18 cellular contexts compared by ENCODE assay signal in genomic region chr4:38109370-38109769, GRCh38.
DNase-seq lines count a peak whose midpoint lies in the region; ATAC-seq and TF ChIP-seq lines count a peak whose summit lies in the region.
"Had no signal": no experiment of that assay in that cellular context is flagged by ENCODE, and none has a peak within 500 bp of the region (broad histone marks: within the 10 kb centered on the region; RNA-seq: fewer than 3 reads in every experiment).

No MANE protein-coding gene starts in this region.

- no peaks in the 10 kb centered on the region for H4K20me1 ChIP-seq in GM23338 (replicated peaks; ENCODE audit: insufficient read depth)
- peaks cover 65% of the 10 kb centered on the region for H4K20me1 ChIP-seq in neural progenitor cell (ENCODE audit: low read depth)
- H4K20me1 ChIP-seq in GM23248 (ENCODE audit: insufficient read depth): no peaks in the 10 kb centered on the region

- H3K9me3 Mint-ChIP-seq in GM23338 (no peaks in the 10 kb centered on the region), neural progenitor cell (no peaks in the 10 kb centered on the region)
- H3K9me3 Mint-ChIP-seq: CD14-positive monocyte had no signal

- in situ Hi-C loops in GM23248 (cut with MboI): no loop called here

- no peaks in the 10 kb centered on the region for H3K9me3 ChIP-seq in ectodermal cell (ENCODE audit: control insufficient read depth, low read length)
- H3K9me3 ChIP-seq in neural progenitor cell (ENCODE audit: low read depth): no peaks in the 10 kb centered on the region
- H3K9me3 ChIP-seq in GM23248 (ENCODE audit: low read depth): no peaks in the 10 kb centered on the region

- H3F3A ChIP-seq in GM23338 (replicated peaks; ENCODE audit: low read depth) (peaks cover 8% of the 10 kb centered on the region; the same call in 1 of the 2 replicates), neural progenitor cell (ENCODE audit: low read depth) (peaks cover 33% of the 10 kb centered on the region), GM23248 (ENCODE audit: insufficient read depth) (no peaks in the 10 kb centered on the region)

- peak overlapping the region; percentile 83; the same call in 1 of the 2 replicates for H3K27ac ChIP-seq in GM23338 (ENCODE audit: low read depth)
- H3K27ac ChIP-seq in ectodermal cell (ENCODE audit: insufficient read depth, low read depth, low read length, poor library complexity, severe bottlenecking): peak overlapping the region; percentile 64
- H3K27ac ChIP-seq in neural progenitor cell: no peak overlapping the region
- H3K27ac ChIP-seq in GM23248: no peak overlapping the region

- H2AFZ ChIP-seq in GM23338 (no peak overlapping the region), neural progenitor cell (replicated peaks) (no peak overlapping the region), GM23248 (no peak overlapping the region)

- no peaks in the 10 kb centered on the region for H3K27me3 ChIP-seq in GM23338 (ENCODE audit: insufficient read depth)
- H3K27me3 ChIP-seq in ectodermal cell (ENCODE audit: control insufficient read depth, insufficient read depth, low read length, poor library complexity, severe bottlenecking): no peaks in the 10 kb centered on the region
- peaks cover 7% of the 10 kb centered on the region for H3K27me3 ChIP-seq in neural progenitor cell
- H3K27me3 ChIP-seq in GM23248 (replicated peaks; ENCODE audit: insufficient read depth): no peaks in the 10 kb centered on the region

- H3K27me3 Mint-ChIP-seq in GM23338 (ENCODE audit: insufficient read depth, low read depth, poor library complexity) (no peaks in the 10 kb centered on the region), neural progenitor cell (ENCODE audit: insufficient read depth, low read depth) (peaks cover 14% of the 10 kb centered on the region)

- H3K79me2 ChIP-seq in GM23338 (replicated peaks; ENCODE audit: insufficient read depth) (no peaks in the 10 kb centered on the region; the same call in 1 of the 2 replicates), neural progenitor cell (ENCODE audit: low read depth) (no peaks in the 10 kb centered on the region), GM23248 (ENCODE audit: insufficient read depth) (no peaks in the 10 kb centered on the region)

- WGBS in ectodermal cell, 2 experiments: 75 to 88% methylated on average over 3 of the region's 3 CpGs
- WGBS in GM23248 (ENCODE audit: low coverage in 1 of 2, low lambda C conversion rate in 2 of 2, missing lambda C conversion rate in 2 of 2), 2 experiments: 69 to 81% methylated on average over 3 of the region's 3 CpGs

- H3K4me3 Mint-ChIP-seq in GM23338: no peak overlapping the region
- no peak overlapping the region for H3K4me3 Mint-ChIP-seq in neural progenitor cell
- H3K4me3 Mint-ChIP-seq: CD14-positive monocyte had no signal

- H3K4me2 ChIP-seq in GM23338: no peak overlapping the region
- H3K4me2 ChIP-seq in neural progenitor cell: peak overlapping the region; percentile 36
- no peak overlapping the region for H3K4me2 ChIP-seq in GM23248 (ENCODE audit: unreplicated experiment)

- no peak for DNase-seq in GM23338 (ENCODE audit: low spot score)
- peak; percentile 22 for DNase-seq in NCI-H69 (lab: John Stamatoyannopoulos, UW)
- no peak for DNase-seq in neural progenitor cell (ENCODE audit: low spot score)
- DNase-seq in GM19240 (ENCODE audit: insufficient read length, low spot score): no peak
- no peak for DNase-seq in stimulated activated CD4-positive, alpha-beta T cell treated with anti-CD3 and anti-CD28 coated beads, Interleukin-2, amount 100 ng/mL, for 24 hours
- DNase-seq in GM23248: no peak
- DNase-seq in activated naive CD4-positive, alpha-beta T cell treated with anti-CD3 and anti-CD28 coated beads, Interleukin-2, amount 50 U/mL, for 16 hours: no peak
- DNase-seq: Calu3, DMS79, Kasumi-1, NCI-H1417 treated with DMSO at 0.1 percent for 48 hours, NCI-H2081, NCI-H82, Right ventricle myocardium superior had no signal

- H3K4me1 Mint-ChIP-seq in GM23338 (peaks cover 52% of the 10 kb centered on the region), neural progenitor cell (peaks cover 57% of the 10 kb centered on the region)

- H3K4me1 ChIP-seq in GM23338 (ENCODE audit: insufficient read depth) (peaks cover 37% of the 10 kb centered on the region), ectodermal cell (ENCODE audit: control insufficient read depth, insufficient read depth, low read length) (peaks cover 43% of the 10 kb centered on the region), neural progenitor cell (peaks cover 49% of the 10 kb centered on the region), GM23248 (ENCODE audit: insufficient read depth) (peaks cover 9% of the 10 kb centered on the region; the same call in 1 of the 2 replicates)

- H3K9ac ChIP-seq in neural progenitor cell: no peak overlapping the region
- H3K9ac ChIP-seq in GM23248: no peak overlapping the region

- H3K36me3 Mint-ChIP-seq in GM23338 (ENCODE audit: low read depth): peaks cover 27% of the 10 kb centered on the region
- H3K36me3 Mint-ChIP-seq in neural progenitor cell: peaks cover 31% of the 10 kb centered on the region

- H3K27ac Mint-ChIP-seq in GM23338 (no peak overlapping the region), neural progenitor cell (no peak overlapping the region)

- peaks cover 3% of the 10 kb centered on the region; the same call in 1 of the 2 replicates for H3K36me3 ChIP-seq in GM23338 (ENCODE audit: insufficient read depth)
- H3K36me3 ChIP-seq in ectodermal cell (ENCODE audit: control insufficient read depth, insufficient read depth, low read length): no peaks in the 10 kb centered on the region
- no peaks in the 10 kb centered on the region for H3K36me3 ChIP-seq in neural progenitor cell
- H3K36me3 ChIP-seq in GM23248 (ENCODE audit: low read depth): no peaks in the 10 kb centered on the region

- ATAC-seq in GM23338: no peak
- ATAC-seq: GM12878, Panc1 had no signal

- TF ChIP-seq CTCF in GM23338 (conservative IDR thresholded peaks at IDR 0.05; ENCODE audit: low read depth in 2 of 2): no peak
- TF ChIP-seq CTCF in neural progenitor cell (IDR thresholded peaks at IDR 0.05): no peak

- no peaks in the 10 kb centered on the region for H3K9me2 ChIP-seq in GM23338 (ENCODE audit: insufficient read depth)
- no peaks in the 10 kb centered on the region for H3K9me2 ChIP-seq in GM23248 (ENCODE audit: insufficient read depth)

- H3K4me3 ChIP-seq in GM23338 (no peak overlapping the region), ectodermal cell (ENCODE audit: insufficient read depth, low read depth, low read length) (no peak overlapping the region), neural progenitor cell (no peak overlapping the region), GM23248 (no peak overlapping the region)
- H3K4me3 ChIP-seq: GM12878 had no signal

TF ChIP-seq in GM23338, 12 proteins besides CTCF, POLR2A, EP300 and RAD21 (continues in another document):
- no peak for TF ChIP-seq CREB1 (CRISPR knock-in tag; IDR thresholded peaks at IDR 0.05; ENCODE audit: low read depth)
- TF ChIP-seq, protein P1, sequence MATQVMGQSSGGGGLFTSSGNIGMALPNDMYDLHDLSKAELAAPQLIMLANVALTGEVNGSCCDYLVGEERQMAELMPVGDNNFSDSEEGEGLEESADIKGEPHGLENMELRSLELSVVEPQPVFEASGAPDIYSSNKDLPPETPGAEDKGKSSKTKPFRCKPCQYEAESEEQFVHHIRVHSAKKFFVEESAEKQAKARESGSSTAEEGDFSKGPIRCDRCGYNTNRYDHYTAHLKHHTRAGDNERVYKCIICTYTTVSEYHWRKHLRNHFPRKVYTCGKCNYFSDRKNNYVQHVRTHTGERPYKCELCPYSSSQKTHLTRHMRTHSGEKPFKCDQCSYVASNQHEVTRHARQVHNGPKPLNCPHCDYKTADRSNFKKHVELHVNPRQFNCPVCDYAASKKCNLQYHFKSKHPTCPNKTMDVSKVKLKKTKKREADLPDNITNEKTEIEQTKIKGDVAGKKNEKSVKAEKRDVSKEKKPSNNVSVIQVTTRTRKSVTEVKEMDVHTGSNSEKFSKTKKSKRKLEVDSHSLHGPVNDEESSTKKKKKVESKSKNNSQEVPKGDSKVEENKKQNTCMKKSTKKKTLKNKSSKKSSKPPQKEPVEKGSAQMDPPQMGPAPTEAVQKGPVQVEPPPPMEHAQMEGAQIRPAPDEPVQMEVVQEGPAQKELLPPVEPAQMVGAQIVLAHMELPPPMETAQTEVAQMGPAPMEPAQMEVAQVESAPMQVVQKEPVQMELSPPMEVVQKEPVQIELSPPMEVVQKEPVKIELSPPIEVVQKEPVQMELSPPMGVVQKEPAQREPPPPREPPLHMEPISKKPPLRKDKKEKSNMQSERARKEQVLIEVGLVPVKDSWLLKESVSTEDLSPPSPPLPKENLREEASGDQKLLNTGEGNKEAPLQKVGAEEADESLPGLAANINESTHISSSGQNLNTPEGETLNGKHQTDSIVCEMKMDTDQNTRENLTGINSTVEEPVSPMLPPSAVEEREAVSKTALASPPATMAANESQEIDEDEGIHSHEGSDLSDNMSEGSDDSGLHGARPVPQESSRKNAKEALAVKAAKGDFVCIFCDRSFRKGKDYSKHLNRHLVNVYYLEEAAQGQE (IDR thresholded peaks at IDR 0.05; ENCODE audit: unreplicated experiment): no peak

Comparison
In these comparisons a context has a peak if more than half of its experiments do, and no peak if none do; other contexts are left out.
1. H3K27ac ChIP-seq: peak in GM23338 (single experiment) and ectodermal cell (single experiment); none in neural progenitor cell (single experiment) and GM23248 (single experiment).